Comparison of ENCODE assay signal across 10 cellular contexts in the genomic region with DNA sequence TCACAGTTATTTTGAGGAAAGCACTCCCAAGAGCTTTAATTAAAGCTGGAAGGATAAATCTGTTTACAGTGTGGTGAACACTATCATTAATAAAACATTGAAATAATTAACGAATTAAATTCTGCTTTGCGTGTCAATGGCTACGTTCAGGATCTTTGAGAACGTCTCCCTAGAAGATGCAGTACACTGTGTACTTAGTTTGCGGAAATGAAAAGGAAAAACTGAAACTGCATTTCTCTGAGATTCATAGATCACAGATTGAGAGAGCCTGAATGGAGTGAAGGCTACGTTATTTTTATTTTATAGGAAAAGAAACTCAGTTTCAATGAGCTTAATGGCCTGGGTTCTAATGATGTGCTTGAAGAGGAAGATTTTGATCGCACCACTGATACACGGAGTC.
A peak's percentile ranks its signal among the peaks of the same experiment; 100 is the strongest.
DNase-seq lines count a peak whose midpoint lies in the region; ATAC-seq and TF ChIP-seq lines count a peak whose summit lies in the region.
"Had no signal": no experiment of that assay in that cellular context is flagged by ENCODE, and none has a peak within 500 bp of the region (broad histone marks: within the 10 kb centered on the region; RNA-seq: fewer than 3 reads in every experiment).

No MANE protein-coding gene starts in this region.

- WGBS in thyroid gland, 2 donors = 79 to 80% methylated on average over 8 of the region's 8 CpGs

- H3K36me3 Mint-ChIP-seq in MCF 10A (ENCODE audit: insufficient read depth, unreplicated experiment) = peaks cover 24% of the 10 kb centered on the region
- peaks cover 8% of the 10 kb centered on the region for H3K36me3 Mint-ChIP-seq in activated T-helper 1 cell treated with anti-CD3 and anti-CD28 coated beads, Interleukin-12 subunit alpha, Interleukin-12 subunit beta, Interleukin-2, Interleukin-4 antibody, amounts not matched to agents 30 ng/mL and 10 ng/mL and 1 ng/mL, durations not matched to agents 14 hours and 24 hours and 36 hours (ENCODE audit: low read depth)

- no peaks in the 10 kb centered on the region for H3K4me1 ChIP-seq in breast epithelium
- peaks cover 0 to 33% of the 10 kb centered on the region in 2 donors for H3K4me1 ChIP-seq in right atrium auricular region
- peaks cover 0 to 5% of the 10 kb centered on the region in 2 donors for H3K4me1 ChIP-seq in thyroid gland
- H3K4me1 ChIP-seq: neural progenitor cell had no signal

- H3K9me3 Mint-ChIP-seq in MCF 10A (ENCODE audit: unreplicated experiment) = no peaks in the 10 kb centered on the region
- peaks cover 10% of the 10 kb centered on the region for H3K9me3 Mint-ChIP-seq in activated T-helper 1 cell treated with anti-CD3 and anti-CD28 coated beads, Interleukin-12 subunit alpha, Interleukin-12 subunit beta, Interleukin-2, Interleukin-4 antibody, amounts not matched to agents 30 ng/mL and 10 ng/mL and 1 ng/mL, durations not matched to agents 14 hours and 24 hours and 36 hours
- H3K9me3 Mint-ChIP-seq: neural progenitor cell had no signal

- TF ChIP-seq CTCF in MCF 10A (IDR thresholded peaks at IDR 0.05; ENCODE audit: unreplicated experiment) = no peak
- no peak for TF ChIP-seq CTCF in breast epithelium (IDR thresholded peaks at IDR 0.05)
- TF ChIP-seq CTCF in right atrium auricular region (IDR thresholded peaks at IDR 0.05) = no peak
- TF ChIP-seq CTCF in thyroid gland (IDR thresholded peaks at IDR 0.05) = no peak

- H3K27me3 ChIP-seq in breast epithelium = no peaks in the 10 kb centered on the region
- no peaks in the 10 kb centered on the region for H3K27me3 ChIP-seq in right atrium auricular region
- no peaks in the 10 kb centered on the region for H3K27me3 ChIP-seq in thyroid gland
- H3K27me3 ChIP-seq: neural progenitor cell had no signal

- BruUV-seq in MCF 10A (replicated peaks; lab: Mats Ljungman, UMichigan) = no TSS peak

- H3K9me3 ChIP-seq in breast epithelium = no peaks in the 10 kb centered on the region
- no peaks in the 10 kb centered on the region for H3K9me3 ChIP-seq in right atrium auricular region
- H3K9me3 ChIP-seq in thyroid gland = no peaks in the 10 kb centered on the region

- H3K27ac Mint-ChIP-seq in MCF 10A (ENCODE audit: low read depth, unreplicated experiment) = peak overlapping the region; percentile 91
- peak overlapping the region; percentile 54 for H3K27ac Mint-ChIP-seq in activated T-helper 1 cell treated with anti-CD3 and anti-CD28 coated beads, Interleukin-12 subunit alpha, Interleukin-12 subunit beta, Interleukin-2, Interleukin-4 antibody, amounts not matched to agents 30 ng/mL and 10 ng/mL and 1 ng/mL, durations not matched to agents 14 hours and 24 hours and 36 hours
- H3K27ac Mint-ChIP-seq: neural progenitor cell had no signal

- no peak overlapping the region for H3K4me3 ChIP-seq in breast epithelium
- H3K4me3 ChIP-seq in right atrium auricular region = no peak overlapping the region
- no peak overlapping the region for H3K4me3 ChIP-seq in thyroid gland (replicated peaks in 1 of 3)
- H3K4me3 ChIP-seq: neural progenitor cell had no signal

- H3K4me3 Mint-ChIP-seq in MCF 10A (ENCODE audit: unreplicated experiment) = no peak overlapping the region
- H3K4me3 Mint-ChIP-seq in activated T-helper 1 cell treated with anti-CD3 and anti-CD28 coated beads, Interleukin-12 subunit alpha, Interleukin-12 subunit beta, Interleukin-2, Interleukin-4 antibody, amounts not matched to agents 30 ng/mL and 10 ng/mL and 1 ng/mL, durations not matched to agents 14 hours and 24 hours and 36 hours = peak overlapping the region; percentile 37
- H3K4me3 Mint-ChIP-seq: neural progenitor cell had no signal

- CTCF ChIA-PET in MCF 10A (lab: Yijun Ruan, JAX) = interaction anchor here (0.7 to 1.0 kb wide), 2 partner anchors 8 to 56 kb away, joined by 3 to 5 read pairs; no protein-coding TSS in a partner anchor

- DNase-seq in MCF 10A (ENCODE audit: unreplicated experiment) (no peak), breast epithelium (ENCODE audit: low spot score in 2 of 2) (no peak), right atrium auricular region (ENCODE audit: low spot score) (no peak), thyroid gland (no peak), NCI-H526 treated with DMSO at 0.1 percent for 48 hours (lab: John Stamatoyannopoulos, UW) (no peak)
- no peak for DNase-seq in activated T-helper 1 cell treated with anti-CD3 and anti-CD28 coated beads, Interleukin-12 subunit alpha, Interleukin-12 subunit beta, Interleukin-2, Interleukin-4 antibody, amounts not matched to agents 30 ng/mL and 10 ng/mL and 1 ng/mL, durations not matched to agents 14 hours and 24 hours and 36 hours (ENCODE audit: low spot score)
- DNase-seq: NCI-H2081 treated with DMSO at 0.1 percent for 48 hours had no signal

- TF ChIP-seq POLR2A in breast epithelium (IDR thresholded peaks at IDR 0.05) (no peak), thyroid gland (IDR thresholded peaks at IDR 0.05) (no peak)

- no peak overlapping the region for H3K27ac ChIP-seq in breast epithelium
- H3K27ac ChIP-seq in right atrium auricular region = peak overlapping the region; percentile 48 to 70
- peak overlapping the region in 2 of 3 donors; percentile 32 to 47 for H3K27ac ChIP-seq in thyroid gland
- H3K27ac ChIP-seq: neural progenitor cell had no signal

- intact Hi-C loops in MCF 10A (cut with micrococcal nuclease) = no loop called here
- intact Hi-C loops in breast epithelium (cut with DNase I; ENCODE audit: low total_unique reads) = no loop called here
- intact Hi-C loops in activated T-helper 1 cell treated with anti-CD3 and anti-CD28 coated beads, Interleukin-12 subunit alpha, Interleukin-12 subunit beta, Interleukin-2, Interleukin-4 antibody, amounts not matched to agents 30 ng/mL and 10 ng/mL and 1 ng/mL, durations not matched to agents 14 hours and 24 hours and 36 hours (cut with micrococcal nuclease) = loop anchor here (2.0 to 5.0 kb wide), 5 partner anchors 34 to 128 kb away; a partner anchor contains a TSS
- intact Hi-C loops in thyroid gland (cut with DNase I) = no loop called here

- POLR2A ChIA-PET in MCF 10A (lab: Yijun Ruan, JAX) = interaction anchor here (0.6 to 1.7 kb wide), 5 partner anchors 9 to 56 kb away, joined by 3 to 4 read pairs (median 3); no protein-coding TSS in a partner anchor

- H3K36me3 ChIP-seq in breast epithelium (no peaks in the 10 kb centered on the region), right atrium auricular region (peaks cover 58% of the 10 kb centered on the region), thyroid gland (peaks cover 0 to 3% of the 10 kb centered on the region in 2 donors)
- H3K36me3 ChIP-seq: neural progenitor cell had no signal

- H3K27me3 Mint-ChIP-seq in MCF 10A (ENCODE audit: insufficient read depth, unreplicated experiment) = no peaks in the 10 kb centered on the region
- peaks cover 29% of the 10 kb centered on the region for H3K27me3 Mint-ChIP-seq in activated T-helper 1 cell treated with anti-CD3 and anti-CD28 coated beads, Interleukin-12 subunit alpha, Interleukin-12 subunit beta, Interleukin-2, Interleukin-4 antibody, amounts not matched to agents 30 ng/mL and 10 ng/mL and 1 ng/mL, durations not matched to agents 14 hours and 24 hours and 36 hours (ENCODE audit: insufficient read depth)

- H3K4me1 Mint-ChIP-seq in MCF 10A (ENCODE audit: insufficient read depth, unreplicated experiment) = peaks cover 47% of the 10 kb centered on the region
- H3K4me1 Mint-ChIP-seq in activated T-helper 1 cell treated with anti-CD3 and anti-CD28 coated beads, Interleukin-12 subunit alpha, Interleukin-12 subunit beta, Interleukin-2, Interleukin-4 antibody, amounts not matched to agents 30 ng/mL and 10 ng/mL and 1 ng/mL, durations not matched to agents 14 hours and 24 hours and 36 hours (ENCODE audit: low read depth) = peaks cover 74% of the 10 kb centered on the region
- H3K4me1 Mint-ChIP-seq: neural progenitor cell had no signal

- ATAC-seq in HG02623 (IDR thresholded peaks at IDR 0.05; ENCODE audit: unreplicated experiment) (no peak), GM21825 (IDR thresholded peaks at IDR 0.05; ENCODE audit: unreplicated experiment) (no peak)

Comparison
In these comparisons a context has a peak if more than half of its experiments do, and no peak if none do; other contexts are left out.
1. H3K27ac ChIP-seq: peak in right atrium auricular region (2 of 2) and thyroid gland (2 of 3); none in breast epithelium (0 of 2).